In genomic region chr20:3433720-3434119, GRCh38 we compare ENCODE assay signal across 28 cellular contexts.
"Had no signal": no experiment of that assay in that cellular context is flagged by ENCODE, and none has a peak within 500 bp of the region (broad histone marks: within the 10 kb centered on the region; RNA-seq: fewer than 3 reads in every experiment).

No MANE protein-coding gene starts in this region.

- H2AFZ ChIP-seq: neural progenitor cell, parathyroid adenoma had no signal

- H3K36me3 Mint-ChIP-seq: mesothelial cell of epicardium; naive B cell; natural killer cell; neural progenitor cell; stimulated activated naive B cell treated with anti-CD40 and anti-IgM and Interleukin-4, amounts not matched to agents 10 μg/mL and 1 μg/mL and 100 μg/mL, for 72 hours had no signal

- DNase-seq: islet precursor cell; left ventricle myocardium inferior; mesendoderm; naive B cell; natural killer cell; nephron progenitor cell; occipital lobe; psoas muscle; stimulated activated CD4-positive, alpha-beta T cell treated with anti-CD3 and anti-CD28 coated beads, Interleukin-12 subunit alpha, Interleukin-12 subunit beta, amount 100 ng/mL, for 4 hours; stimulated activated CD4-positive, alpha-beta T cell treated with anti-CD3 and anti-CD28 coated beads, Interleukin-15, amount 100 ng/mL, for 24 hours; stimulated activated CD4-positive, alpha-beta T cell treated with anti-CD3 and anti-CD28 coated beads, Interleukin-2, amount 100 ng/mL, for 24 hours; stimulated activated CD4-positive, alpha-beta T cell treated with anti-CD3 and anti-CD28 coated beads, Interleukin-4, amount 100 ng/mL, for 1 hour; stimulated activated naive B cell treated with anti-CD40 and anti-IgM and Interleukin-4, amounts not matched to agents 10 μg/mL and 1 μg/mL and 100 μg/mL, for 72 hours; stimulated activated naive CD8-positive, alpha-beta T cell treated with anti-CD3 and anti-CD28 coated beads, Interleukin-15, Interleukin-2, amounts not matched to agents 100 U/mL and 50 U/mL, for 24 hours; stomach; testis; thyroid gland; trophoblast cell; upper lobe of right lung had no signal

- H3K27me3 ChIP-seq: neural progenitor cell, neutrophil, right atrium auricular region, stomach, testis, thyroid gland, upper lobe of right lung had no signal

- H3K4me2 ChIP-seq: neural progenitor cell had no signal

- H3K27ac Mint-ChIP-seq: mesothelial cell of epicardium; naive B cell; natural killer cell; nephron progenitor cell; neural progenitor cell; stimulated activated naive B cell treated with anti-CD40 and anti-IgM and Interleukin-4, amounts not matched to agents 10 μg/mL and 1 μg/mL and 100 μg/mL, for 72 hours had no signal

- H3K4me3 ChIP-seq: left ventricle myocardium inferior, lung, neural progenitor cell, psoas muscle, right atrium auricular region, skin epidermis, stomach, testis, thyroid gland, upper lobe of right lung had no signal

- H3K4me1 ChIP-seq: left ventricle myocardium inferior, neural progenitor cell, psoas muscle, right atrium auricular region, stomach, testis, thyroid gland, upper lobe of right lung had no signal

- H3K27ac ChIP-seq: left ventricle myocardium inferior, neural progenitor cell, neutrophil, parathyroid adenoma, psoas muscle, right atrium auricular region, stomach, testis, thyroid gland, upper lobe of right lung had no signal

- H3K9me3 Mint-ChIP-seq: mesothelial cell of epicardium; naive B cell; natural killer cell; nephron progenitor cell; neural progenitor cell; stimulated activated naive B cell treated with anti-CD40 and anti-IgM and Interleukin-4, amounts not matched to agents 10 μg/mL and 1 μg/mL and 100 μg/mL, for 72 hours had no signal

- H3K36me3 ChIP-seq: left ventricle myocardium inferior, neural progenitor cell, neutrophil, right atrium auricular region, stomach, thyroid gland, upper lobe of right lung had no signal

- H3K27me3 Mint-ChIP-seq: naive B cell had no signal

- H3K79me2 ChIP-seq: parathyroid adenoma had no signal

- H3K9ac ChIP-seq: neural progenitor cell, parathyroid adenoma had no signal

- H3K4me3 Mint-ChIP-seq: mesothelial cell of epicardium; naive B cell; natural killer cell; nephron progenitor cell; neural progenitor cell; stimulated activated naive B cell treated with anti-CD40 and anti-IgM and Interleukin-4, amounts not matched to agents 10 μg/mL and 1 μg/mL and 100 μg/mL, for 72 hours had no signal

- FAIRE-seq: urothelium cell line had no signal

- H3K9me3 ChIP-seq: left ventricle myocardium inferior, neutrophil, psoas muscle, right atrium auricular region, stomach, testis, thyroid gland, upper lobe of right lung had no signal

- H3K4me1 Mint-ChIP-seq: mesothelial cell of epicardium, natural killer cell, nephron progenitor cell, neural progenitor cell had no signal

- ATAC-seq: natural killer cell; psoas muscle; sciatic nerve; stimulated activated naive CD8-positive, alpha-beta T cell treated with anti-CD3 and anti-CD28 coated beads, Interleukin-15, Interleukin-2, amounts not matched to agents 100 U/mL and 50 U/mL, for 24 hours had no signal
